ENCODE assay signal across 1 cellular context in the genomic region with DNA sequence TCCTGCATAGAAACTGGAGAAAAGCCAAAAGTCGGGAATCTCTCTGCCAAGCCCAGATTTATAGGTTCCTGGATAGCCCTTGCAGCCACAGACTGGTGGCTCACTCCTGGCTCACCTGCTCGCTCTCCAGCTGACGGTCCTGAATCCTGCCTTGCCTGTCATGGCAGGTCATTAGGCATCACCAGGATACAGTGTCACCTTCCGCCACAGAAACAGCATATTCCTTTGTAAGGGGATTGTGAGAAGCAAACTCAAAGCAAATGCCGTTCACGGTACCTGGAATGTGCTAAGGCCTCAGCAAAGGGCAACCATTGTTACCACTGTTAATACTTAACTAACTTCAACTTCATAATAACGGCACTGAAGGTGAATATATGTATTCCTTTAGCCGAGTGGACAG.
TF ChIP-seq lines count a peak whose summit lies in the region.

No MANE protein-coding gene starts in this region.

TF ChIP-seq in GM23338, 12 proteins besides CTCF, POLR2A, EP300 and RAD21 (continued from another document):
- TF ChIP-seq, protein P1, sequence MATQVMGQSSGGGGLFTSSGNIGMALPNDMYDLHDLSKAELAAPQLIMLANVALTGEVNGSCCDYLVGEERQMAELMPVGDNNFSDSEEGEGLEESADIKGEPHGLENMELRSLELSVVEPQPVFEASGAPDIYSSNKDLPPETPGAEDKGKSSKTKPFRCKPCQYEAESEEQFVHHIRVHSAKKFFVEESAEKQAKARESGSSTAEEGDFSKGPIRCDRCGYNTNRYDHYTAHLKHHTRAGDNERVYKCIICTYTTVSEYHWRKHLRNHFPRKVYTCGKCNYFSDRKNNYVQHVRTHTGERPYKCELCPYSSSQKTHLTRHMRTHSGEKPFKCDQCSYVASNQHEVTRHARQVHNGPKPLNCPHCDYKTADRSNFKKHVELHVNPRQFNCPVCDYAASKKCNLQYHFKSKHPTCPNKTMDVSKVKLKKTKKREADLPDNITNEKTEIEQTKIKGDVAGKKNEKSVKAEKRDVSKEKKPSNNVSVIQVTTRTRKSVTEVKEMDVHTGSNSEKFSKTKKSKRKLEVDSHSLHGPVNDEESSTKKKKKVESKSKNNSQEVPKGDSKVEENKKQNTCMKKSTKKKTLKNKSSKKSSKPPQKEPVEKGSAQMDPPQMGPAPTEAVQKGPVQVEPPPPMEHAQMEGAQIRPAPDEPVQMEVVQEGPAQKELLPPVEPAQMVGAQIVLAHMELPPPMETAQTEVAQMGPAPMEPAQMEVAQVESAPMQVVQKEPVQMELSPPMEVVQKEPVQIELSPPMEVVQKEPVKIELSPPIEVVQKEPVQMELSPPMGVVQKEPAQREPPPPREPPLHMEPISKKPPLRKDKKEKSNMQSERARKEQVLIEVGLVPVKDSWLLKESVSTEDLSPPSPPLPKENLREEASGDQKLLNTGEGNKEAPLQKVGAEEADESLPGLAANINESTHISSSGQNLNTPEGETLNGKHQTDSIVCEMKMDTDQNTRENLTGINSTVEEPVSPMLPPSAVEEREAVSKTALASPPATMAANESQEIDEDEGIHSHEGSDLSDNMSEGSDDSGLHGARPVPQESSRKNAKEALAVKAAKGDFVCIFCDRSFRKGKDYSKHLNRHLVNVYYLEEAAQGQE (IDR thresholded peaks at IDR 0.05; ENCODE audit: unreplicated experiment): no peak
- TF ChIP-seq ZNF331 (CRISPR knock-in tag; IDR thresholded peaks at IDR 0.05; ENCODE audit: low read depth) (no peak), STAT1 (IDR thresholded peaks at IDR 0.05; ENCODE audit: unreplicated experiment) (no peak), ZNF462 (CRISPR knock-in tag; IDR thresholded peaks at IDR 0.05) (no peak)
